Comparison of ENCODE assay signal across 32 cellular contexts in the genomic region with DNA sequence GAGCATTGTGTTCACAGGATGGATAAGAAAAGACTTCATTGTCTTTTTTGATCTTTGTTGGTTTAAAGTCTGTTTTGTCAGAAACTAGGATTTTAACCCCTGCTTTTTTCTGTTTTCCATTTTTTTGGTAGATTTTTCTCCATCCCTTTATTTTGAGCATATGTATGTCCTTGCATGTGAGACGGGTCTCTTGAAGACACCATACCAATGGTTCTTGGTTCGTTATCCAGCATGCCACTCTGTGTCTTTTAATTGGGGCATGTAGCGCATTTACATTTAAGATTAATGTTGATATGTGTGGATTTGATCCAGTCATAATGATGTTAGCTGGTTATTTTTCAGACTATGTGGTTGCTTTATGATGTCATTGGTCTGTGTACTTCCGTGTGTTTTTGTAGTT.
"Had no signal": no experiment of that assay in that cellular context is flagged by ENCODE, and none has a peak within 500 bp of the region (broad histone marks: within the 10 kb centered on the region; RNA-seq: fewer than 3 reads in every experiment).

No MANE protein-coding gene starts in this region.

- H3K9me3 ChIP-seq: adrenal gland, body of pancreas had no signal

- H3K27ac ChIP-seq: adrenal gland, body of pancreas, brain microvascular endothelial cell, breast epithelium, VCaP had no signal

- DNase-seq: activated B cell treated with CpG ODN at 0.5 μM for 24 hours; activated CD4-positive, alpha-beta memory T cell treated with anti-CD3 and anti-CD28 coated beads for 36 hours; activated CD4-positive, alpha-beta T cell treated with anti-CD3 and anti-CD28 coated beads for 4 hours; activated CD4-positive, alpha-beta T cell treated with anti-CD3 and anti-CD28 coated beads, Interleukin-2, amount 10 ng/mL, durations not matched to agents 24 days and 14 days; activated CD4-positive, alpha-beta T cell treated with anti-CD3 and anti-CD28 coated beads, Interleukin-2, amount 50 U/mL, for 1 hour; activated CD4-positive, alpha-beta T cell treated with anti-CD3 and anti-CD28 coated beads, Interleukin-2, amount 50 U/mL, for 4 hours; activated CD4-positive, CD25-positive, alpha-beta regulatory T cell treated with anti-CD3 and anti-CD28 coated beads, Interleukin-2, amount 50 U/mL, for 72 hours; activated CD8-positive, alpha-beta memory T cell treated with anti-CD3 and anti-CD28 coated beads, Interleukin-2, amount 50 U/mL, for 4 hours; activated CD8-positive, alpha-beta T cell treated with anti-CD3 and anti-CD28 coated beads for 36 hours; activated effector memory CD4-positive, alpha-beta T cell treated with anti-CD3 and anti-CD28 coated beads, Interleukin-2, amount 50 U/mL, for 16 hours; activated gamma-delta T cell treated with Interleukin-2 at 50 U/mL for 16 hours; activated naive CD4-positive, alpha-beta T cell; activated naive CD4-positive, alpha-beta T cell treated with anti-CD3 and anti-CD28 coated beads for 36 hours; activated naive CD4-positive, alpha-beta T cell treated with anti-CD3 and anti-CD28 coated beads, Interleukin-2, amount 50 U/mL, for 16 hours; activated naive CD8-positive, alpha-beta T cell treated with anti-CD3 and anti-CD28 coated beads for 36 hours; activated T-cell treated with anti-CD3 and anti-CD28 coated beads for 4 hours; activated T-cell treated with anti-CD3 and anti-CD28 coated beads, Interleukin-2, amount 50 U/mL, for 1 hour; activated T-cell treated with anti-CD3 and anti-CD28 coated beads, Interleukin-2, amount 50 U/mL, for 4 hours; activated T-cell treated with anti-CD3 and anti-CD28 coated beads, Interleukin-2, amount 50 U/mL, for 72 hours; adrenal gland; amniotic stem cell; aorta; body of pancreas; brain microvascular endothelial cell; central memory CD4-positive, alpha-beta T cell; T-helper 17 cell; T-helper 9 cell had no signal

- H3K4me3 ChIP-seq: adrenal gland, body of pancreas, breast epithelium had no signal

- H3K27me3 ChIP-seq: adrenal gland, body of pancreas, brain microvascular endothelial cell, breast epithelium had no signal

- H3K36me3 ChIP-seq: adrenal gland, brain microvascular endothelial cell, breast epithelium had no signal

- H3K4me1 ChIP-seq: adrenal gland, body of pancreas, breast epithelium had no signal

- FAIRE-seq: astrocyte, colon, TTC549 had no signal
